23 cellular contexts compared by ENCODE assay signal in the genomic region with DNA sequence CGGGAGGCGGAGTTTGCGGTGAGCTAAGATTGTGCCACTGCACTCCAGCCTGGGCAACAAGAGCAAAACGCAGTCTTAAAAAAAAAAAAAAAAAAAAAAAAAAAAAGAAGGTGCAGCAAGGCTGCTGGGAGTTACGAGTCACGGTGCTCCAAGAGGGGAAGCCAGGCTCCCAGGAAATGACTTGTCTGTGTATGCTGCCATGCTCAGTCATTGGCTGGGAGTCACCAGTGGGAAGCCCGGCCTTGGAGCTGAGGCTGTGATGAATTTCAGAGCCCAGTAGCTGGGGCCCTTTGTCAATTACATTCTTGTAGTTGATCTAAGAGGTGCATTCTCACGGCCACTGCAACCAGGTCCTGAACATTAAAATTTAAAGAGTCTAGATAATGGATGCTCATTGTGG.
DNase-seq lines count a peak whose midpoint lies in the region; ATAC-seq and TF ChIP-seq lines count a peak whose summit lies in the region.
"Had no signal": no experiment of that assay in that cellular context is flagged by ENCODE, and none has a peak within 500 bp of the region (broad histone marks: within the 10 kb centered on the region; RNA-seq: fewer than 3 reads in every experiment).

No MANE protein-coding gene starts in this region.

- no peaks in the 10 kb centered on the region for H3K27me3 Mint-ChIP-seq in activated CD8-positive, alpha-beta T cell treated with anti-CD3 and anti-CD28 coated beads, Interleukin-2, amount 10 ng/mL, durations not matched to agents 7 days and 5 days (ENCODE audit: low read depth)
- H3K27me3 Mint-ChIP-seq: B cell had no signal

- H3K4me3 Mint-ChIP-seq in activated CD8-positive, alpha-beta T cell treated with anti-CD3 and anti-CD28 coated beads, Interleukin-2, amount 10 ng/mL, durations not matched to agents 7 days and 5 days = no peak overlapping the region
- H3K4me3 Mint-ChIP-seq: B cell; CD8-positive, alpha-beta T cell; T-cell had no signal

- POLR2A ChIA-PET in activated CD8-positive, alpha-beta T cell treated with anti-CD3 and anti-CD28 coated beads, Interleukin-2, amount 10 ng/mL, durations not matched to agents 7 days and 5 days (lab: Charles Lee) = no interaction called here

- no peaks in the 10 kb centered on the region for H3K36me3 ChIP-seq in MG63

- H3K9me3 Mint-ChIP-seq in activated CD8-positive, alpha-beta T cell treated with anti-CD3 and anti-CD28 coated beads, Interleukin-2, amount 10 ng/mL, durations not matched to agents 7 days and 5 days (ENCODE audit: insufficient read depth) = no peaks in the 10 kb centered on the region
- H3K9me3 Mint-ChIP-seq: CD8-positive, alpha-beta T cell had no signal

- H3K4me3 ChIP-seq in MG63 (no peak overlapping the region), epithelial cell of esophagus (ENCODE audit: low read length) (no peak overlapping the region)
- H3K4me3 ChIP-seq: PC-9 had no signal

- H3K9me3 ChIP-seq in MG63 = no peaks in the 10 kb centered on the region
- H3K9me3 ChIP-seq: Caco-2 had no signal

- H3K36me3 Mint-ChIP-seq in activated CD8-positive, alpha-beta T cell treated with anti-CD3 and anti-CD28 coated beads, Interleukin-2, amount 10 ng/mL, durations not matched to agents 7 days and 5 days (ENCODE audit: low read depth) = no peaks in the 10 kb centered on the region
- H3K36me3 Mint-ChIP-seq: CD8-positive, alpha-beta T cell; T-cell had no signal

- CTCF ChIA-PET in activated CD8-positive, alpha-beta T cell treated with anti-CD3 and anti-CD28 coated beads, Interleukin-2, amount 10 ng/mL, durations not matched to agents 7 days and 5 days (lab: Charles Lee) = interaction anchor here (0.8 kb wide), 1 partner anchor 1787 kb away, joined by 3 read pairs; no protein-coding TSS in a partner anchor

- DNase-seq in ELR (ENCODE audit: low read depth) (peak; percentile 27), MG63 (peak; percentile 15), epithelial cell of esophagus (ENCODE audit: low read depth) (peak; percentile 10), NCI-H1417 treated with DMSO at 0.1 percent for 48 hours (lab: John Stamatoyannopoulos, UW) (no peak)
- DNase-seq in activated CD8-positive, alpha-beta T cell treated with anti-CD3 and anti-CD28 coated beads, Interleukin-2, amount 10 ng/mL, durations not matched to agents 7 days and 5 days = no peak
- DNase-seq: Caco-2; CD8-positive, alpha-beta T cell; Karpas-422; NCI-H1105 treated with DMSO at 0.1 percent for 48 hours; NCI-H2029; NCI-H446 treated with DMSO at 0.1 percent for 48 hours; NCI-H526; NCI-H82; NK-92 treated with Interleukin-12 subunit alpha and Interleukin-12 subunit beta, amount 100 ng/mL, for 24 hours; PC-9; RPMI8226; SHP77; T-cell had no signal

- no peaks in the 10 kb centered on the region for H3K27me3 ChIP-seq in MG63

- ATAC-seq in GM18511 (IDR thresholded peaks at IDR 0.05; ENCODE audit: unreplicated experiment) (no peak), GM19328 (IDR thresholded peaks at IDR 0.05; ENCODE audit: unreplicated experiment) (no peak)
- no peak for ATAC-seq in activated CD8-positive, alpha-beta T cell treated with anti-CD3 and anti-CD28 coated beads, Interleukin-2, amount 10 ng/mL, durations not matched to agents 7 days and 5 days
- ATAC-seq: CD8-positive, alpha-beta T cell; HCT116; HepG2; T-cell had no signal

- H3K4me1 Mint-ChIP-seq in activated CD8-positive, alpha-beta T cell treated with anti-CD3 and anti-CD28 coated beads, Interleukin-2, amount 10 ng/mL, durations not matched to agents 7 days and 5 days (ENCODE audit: low read depth) = no peaks in the 10 kb centered on the region
- H3K4me1 Mint-ChIP-seq: B cell, T-cell had no signal

- H3K27ac Mint-ChIP-seq in activated CD8-positive, alpha-beta T cell treated with anti-CD3 and anti-CD28 coated beads, Interleukin-2, amount 10 ng/mL, durations not matched to agents 7 days and 5 days = no peak overlapping the region
- H3K27ac Mint-ChIP-seq: B cell; CD8-positive, alpha-beta T cell; T-cell had no signal

- TF ChIP-seq CTCF in epithelial cell of esophagus (IDR thresholded peaks at IDR 0.05; ENCODE audit: insufficient read depth, low read depth, low read length, missing control alignments) = no peak

Comparison
In these comparisons a context has a peak if more than half of its experiments do, and no peak if none do; other contexts are left out.
1. DNase-seq: peak in ELR (single experiment), MG63 (single experiment) and epithelial cell of esophagus (single experiment); none in activated CD8-positive, alpha-beta T cell treated with anti-CD3 and anti-CD28 coated beads, Interleukin-2, amount 10 ng/mL, durations not matched to agents 7 days and 5 days (single experiment) and NCI-H1417 treated with DMSO at 0.1 percent for 48 hours (single experiment).